22 cellular contexts compared by ENCODE assay signal in genomic region chr2:157813477-157813876, GRCh38.
"Had no signal": no experiment of that assay in that cellular context is flagged by ENCODE, and none has a peak within 500 bp of the region (broad histone marks: within the 10 kb centered on the region; RNA-seq: fewer than 3 reads in every experiment).

No MANE protein-coding gene starts in this region.

- H3K9me3 ChIP-seq: gastrocnemius medialis, left ventricle myocardium inferior, lower lobe of right lung, prostate gland, suprapubic skin had no signal

- H3K4me3 ChIP-seq: coronary artery, gastrocnemius medialis, left ventricle myocardium inferior, lower lobe of right lung, prostate gland, skin epidermis, suprapubic skin had no signal

- H3K9me3 Mint-ChIP-seq: effector memory CD8-positive, alpha-beta T cell; natural killer cell; neural crest cell; stimulated activated naive B cell treated with anti-CD40 and anti-IgM and Interleukin-4, amounts not matched to agents 10 μg/mL and 1 μg/mL and 100 μg/mL, for 72 hours; stimulated activated naive CD8-positive, alpha-beta T cell treated with anti-CD3 and anti-CD28 coated beads, Interleukin-15, amount 100 ng/mL, for 72 hours had no signal

- H3K27me3 Mint-ChIP-seq: effector memory CD8-positive, alpha-beta T cell; stimulated activated naive B cell treated with anti-CD40 and anti-IgM and Interleukin-4, amounts not matched to agents 10 μg/mL and 1 μg/mL and 100 μg/mL, for 72 hours; stimulated activated naive CD8-positive, alpha-beta T cell treated with anti-CD3 and anti-CD28 coated beads, Interleukin-15, amount 100 ng/mL, for 72 hours; type B pancreatic cell had no signal

- DNase-seq: effector memory CD8-positive, alpha-beta T cell; foreskin fibroblast; gastrocnemius medialis; head of caudate nucleus; left ventricle myocardium inferior; lower lobe of right lung; natural killer cell; right cardiac atrium; stimulated activated CD4-positive, alpha-beta T cell treated with anti-CD3 and anti-CD28 coated beads, Interleukin-15, amount 100 ng/mL, for 24 hours; stimulated activated CD4-positive, alpha-beta T cell treated with anti-CD3 and anti-CD28 coated beads, Interleukin-2, amount 100 ng/mL, for 48 hours; stimulated activated naive B cell treated with anti-CD40 and anti-IgM and Interleukin-4, amounts not matched to agents 10 μg/mL and 1 μg/mL and 100 μg/mL, for 72 hours; stimulated activated naive CD8-positive, alpha-beta T cell treated with anti-CD3 and anti-CD28 coated beads, Interleukin-15, amount 100 ng/mL, for 72 hours had no signal

- H3K4me3 Mint-ChIP-seq: effector memory CD8-positive, alpha-beta T cell; natural killer cell; neural crest cell; stimulated activated naive B cell treated with anti-CD40 and anti-IgM and Interleukin-4, amounts not matched to agents 10 μg/mL and 1 μg/mL and 100 μg/mL, for 72 hours; stimulated activated naive CD8-positive, alpha-beta T cell treated with anti-CD3 and anti-CD28 coated beads, Interleukin-15, amount 100 ng/mL, for 72 hours; type B pancreatic cell had no signal

- ATAC-seq: effector memory CD8-positive, alpha-beta T cell; esophagus mucosa; gastrocnemius medialis; lower lobe of right lung; natural killer cell; right cardiac atrium; stimulated activated naive B cell treated with anti-CD40 and anti-IgM and Interleukin-4, amounts not matched to agents 10 μg/mL and 1 μg/mL and 100 μg/mL, for 72 hours; stimulated activated naive CD8-positive, alpha-beta T cell treated with anti-CD3 and anti-CD28 coated beads, Interleukin-15, amount 100 ng/mL, for 72 hours had no signal

- H3K36me3 Mint-ChIP-seq: natural killer cell had no signal

- H3K27ac ChIP-seq: coronary artery, epithelial cell of prostate, gastrocnemius medialis, left ventricle myocardium inferior, lower lobe of right lung, prostate gland, skin epidermis, suprapubic skin had no signal

- H3K4me1 Mint-ChIP-seq: natural killer cell, neural crest cell had no signal

- H3K27ac Mint-ChIP-seq: effector memory CD8-positive, alpha-beta T cell; natural killer cell; stimulated activated naive B cell treated with anti-CD40 and anti-IgM and Interleukin-4, amounts not matched to agents 10 μg/mL and 1 μg/mL and 100 μg/mL, for 72 hours; stimulated activated naive CD8-positive, alpha-beta T cell treated with anti-CD3 and anti-CD28 coated beads, Interleukin-15, amount 100 ng/mL, for 72 hours; type B pancreatic cell had no signal

- FAIRE-seq: endometrium, keratinocyte had no signal

- H3K27me3 ChIP-seq: gastrocnemius medialis, suprapubic skin had no signal

- H3K4me1 ChIP-seq: prostate gland had no signal
